8 cellular contexts compared by ENCODE assay signal in genomic region chr1:154749078-154749760, GRCh38.
DNase-seq lines count a peak whose midpoint lies in the region; ATAC-seq and TF ChIP-seq lines count a peak whose summit lies in the region.

No MANE protein-coding gene starts in this region.

- H3K27me3 ChIP-seq in SU-DHL-6 (ENCODE audit: low read length) (no peaks in the 10 kb centered on the region), tibial artery (peaks cover 0 to 62% of the 10 kb centered on the region in 2 donors)

- H3K27ac ChIP-seq in SU-DHL-6 (ENCODE audit: low read depth, low read length) (no peak overlapping the region), tibial artery (no peak overlapping the region)

- H3K36me3 ChIP-seq in SU-DHL-6 (ENCODE audit: low read length) (no peaks in the 10 kb centered on the region), tibial artery (no peaks in the 10 kb centered on the region)

- H3K9me2 ChIP-seq in SU-DHL-6 (replicated peaks; ENCODE audit: insufficient read depth, low read length) = no peaks in the 10 kb centered on the region

- no peak overlapping the region for H2AFZ ChIP-seq in SU-DHL-6 (ENCODE audit: low read depth, low read length, severe bottlenecking)

- no peaks in the 10 kb centered on the region for H3K79me2 ChIP-seq in SU-DHL-6 (ENCODE audit: insufficient read depth, low read length)

- no peaks in the 10 kb centered on the region for H3K9me3 ChIP-seq in SU-DHL-6 (ENCODE audit: insufficient read depth, low read length)
- no peaks in the 10 kb centered on the region for H3K9me3 ChIP-seq in tibial artery

- no peaks in the 10 kb centered on the region for H4K20me1 ChIP-seq in SU-DHL-6 (ENCODE audit: low read depth, low read length)

- no peak overlapping the region for H3K4me2 ChIP-seq in SU-DHL-6 (ENCODE audit: low read depth, low read length, poor library complexity, severe bottlenecking)

- TF ChIP-seq CTCF in AG09309 (IDR thresholded peaks at IDR 0.05; ENCODE audit: control insufficient read depth, insufficient read depth, low read depth, low read length, missing control alignments) (peak; percentile 39), GM13977 (IDR thresholded peaks at IDR 0.05; ENCODE audit: extremely low read depth, insufficient read depth, missing control alignments) (peak; percentile 40), SU-DHL-6 (IDR thresholded peaks at IDR 0.05; ENCODE audit: insufficient read depth, low read length, poor library complexity, severe bottlenecking) (peak; percentile 42), foreskin fibroblast (IDR thresholded peaks at IDR 0.05; ENCODE audit: low read depth, low read length) (peak; percentile 23), tibial artery (IDR thresholded peaks at IDR 0.05) (no peak)

- ATAC-seq in HG03439 (IDR thresholded peaks at IDR 0.05; ENCODE audit: unreplicated experiment) (no peak), HG03175 (IDR thresholded peaks at IDR 0.05; ENCODE audit: unreplicated experiment) (no peak)

- DNase-seq in AG09309 (ENCODE audit: low read depth) (peak; percentile 23), GM13977 (ENCODE audit: low spot score) (no peak), foreskin fibroblast (peak in 1 of 2 donors; percentile 18), tibial artery (no peak), NCI-H1930 (lab: John Stamatoyannopoulos, UW) (no peak)

- in situ Hi-C loops in GM13977 (cut with MboI; ENCODE audit: low pct_unique_long_range_greater_than_20kb, low sequenced_read_pairs, unreplicated experiment) = no loop called here

- intact Hi-C loops in tibial artery (cut with DNase I; ENCODE audit: low total_unique reads) = no loop called here

- H3K4me3 ChIP-seq in AG09309 (ENCODE audit: control insufficient read depth, low read depth, low read length) (no peak overlapping the region), SU-DHL-6 (ENCODE audit: insufficient read depth, low read length, poor library complexity, severe bottlenecking) (no peak overlapping the region), foreskin fibroblast (ENCODE audit: low read depth in 1 of 2, low read length in 2 of 2) (no peak overlapping the region), tibial artery (no peak overlapping the region)

- H3K9ac ChIP-seq in SU-DHL-6 (ENCODE audit: low read length) = no peak overlapping the region

- H3K4me1 ChIP-seq in tibial artery = no peaks in the 10 kb centered on the region

- H3F3A ChIP-seq in SU-DHL-6 (ENCODE audit: insufficient read depth) = no peaks in the 10 kb centered on the region

Comparison
In these comparisons a context has a peak if more than half of its experiments do, and no peak if none do; other contexts are left out.
1. CTCF ChIP-seq: peak in AG09309 (single experiment), GM13977 (single experiment), SU-DHL-6 (single experiment) and foreskin fibroblast (single experiment); none in tibial artery (0 of 2).